Comparison of ENCODE assay signal across 1 cellular context in the genomic region with DNA sequence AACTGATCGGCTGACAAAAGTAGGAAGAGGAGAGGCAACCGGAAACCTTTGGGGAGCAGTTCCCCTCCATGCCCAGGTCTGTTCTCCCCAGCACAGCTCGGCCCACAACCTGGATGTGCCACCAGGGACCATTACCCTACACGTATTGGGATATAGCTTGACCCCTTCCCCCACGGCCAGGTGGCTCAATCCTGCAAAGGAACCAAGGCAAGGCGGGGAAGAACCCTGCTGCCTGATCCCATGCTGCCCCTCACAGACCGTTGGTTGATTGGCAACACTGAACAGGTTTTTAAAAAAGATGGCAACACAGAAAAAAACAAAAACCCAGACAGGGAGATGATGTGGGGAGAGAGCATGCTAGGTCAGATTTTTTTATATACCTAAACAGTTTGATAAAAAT.
TF ChIP-seq lines count a peak whose summit lies in the region.

No MANE protein-coding gene starts in this region.

TF ChIP-seq in HCT116, 20 proteins besides CTCF, POLR2A, EP300 and RAD21 (continued from another document):
- no peak for TF ChIP-seq ZBTB33 (IDR thresholded peaks at IDR 0.05; ENCODE audit: extremely low read depth, insufficient replicate concordance, low read length)
- TF ChIP-seq SRF (IDR thresholded peaks at IDR 0.05; ENCODE audit: low read depth): no peak
- no peak for TF ChIP-seq EGR1 (IDR thresholded peaks at IDR 0.05; ENCODE audit: low read depth)
- no peak for TF ChIP-seq JUND (IDR thresholded peaks at IDR 0.05)
- TF ChIP-seq CEBPB (IDR thresholded peaks at IDR 0.05; ENCODE audit: low read depth): no peak
- no peak for TF ChIP-seq TCF7L2 (IDR thresholded peaks at IDR 0.05; ENCODE audit: borderline replicate concordance, extremely low read depth, insufficient read depth, insufficient read length)
- no peak for TF ChIP-seq ZFX (IDR thresholded peaks at IDR 0.05)
